9 cellular contexts compared by ENCODE assay signal in the genomic region with DNA sequence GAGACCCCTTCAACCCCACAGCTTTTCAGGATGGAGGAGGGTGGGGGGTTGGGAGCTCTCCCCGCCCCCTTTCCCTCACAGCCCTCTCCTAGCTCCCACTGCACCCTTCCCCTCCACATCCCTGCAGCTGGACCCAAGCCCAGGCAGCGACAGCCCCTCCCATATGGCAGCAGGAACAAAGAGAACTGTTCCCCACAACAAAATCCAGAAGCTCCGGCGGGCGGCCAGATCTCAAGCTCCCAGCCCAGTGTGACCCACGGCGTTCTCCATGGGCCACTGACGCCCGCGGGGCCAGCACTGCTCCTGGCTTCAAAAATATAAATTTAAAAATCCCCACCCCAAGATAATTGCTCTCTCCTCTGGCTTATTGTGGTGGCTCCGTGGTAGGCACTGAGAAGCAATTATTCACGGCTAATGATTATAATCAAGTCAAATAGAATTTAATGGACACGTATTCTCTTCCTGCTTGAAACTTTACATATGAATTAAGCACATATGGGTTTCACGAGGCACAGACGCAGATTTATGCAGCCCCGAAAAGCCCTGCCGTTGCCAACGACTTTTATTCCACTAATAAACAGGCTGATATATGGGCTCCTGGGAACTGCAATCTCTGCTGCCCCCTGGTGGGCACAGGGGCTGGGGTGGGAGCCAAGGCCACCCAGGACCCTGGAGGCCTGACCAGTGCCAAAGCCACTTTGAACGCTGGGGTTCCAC. TPM values are rescaled to one million over a fixed set of nuclear protein-coding genes. Genes with fewer than 3 reads are reported as not detected.
A peak's percentile ranks its signal among the peaks of the same experiment; 100 is the strongest.
DNase-seq lines count a peak whose midpoint lies in the region; ATAC-seq and TF ChIP-seq lines count a peak whose summit lies in the region.
"Had no signal": no experiment of that assay in that cellular context is flagged by ENCODE, and none has a peak within 500 bp of the region (broad histone marks: within the 10 kb centered on the region; RNA-seq: fewer than 3 reads in every experiment).

No MANE protein-coding gene starts in this region.

- 45 to 53% methylated on average over 4 to 19 of the region's 19 CpGs for WGBS in transverse colon (ENCODE audit: low coverage in 1 of 2), 2 donors

- H3K27me3 ChIP-seq in MM.1S (replicated peaks; ENCODE audit: insufficient read depth, low read length), result no peaks in the 10 kb centered on the region
- no peaks in the 10 kb centered on the region for H3K27me3 ChIP-seq in SU-DHL-6 (ENCODE audit: low read length)
- H3K27me3 ChIP-seq in transverse colon, result no peaks in the 10 kb centered on the region

- H3K79me2 ChIP-seq in MM.1S (ENCODE audit: low read length) (no peaks in the 10 kb centered on the region), SU-DHL-6 (ENCODE audit: insufficient read depth, low read length) (no peaks in the 10 kb centered on the region; the same call in 1 of the 2 replicates)

- no peak for TF ChIP-seq EP300 in transverse colon (IDR thresholded peaks at IDR 0.05; ENCODE audit: low read depth)

- H3K4me3 ChIP-seq in MM.1S (ENCODE audit: low read length), result no peak overlapping the region
- H3K4me3 ChIP-seq in SU-DHL-6 (ENCODE audit: insufficient read depth, low read length, poor library complexity, severe bottlenecking), result no peak overlapping the region
- H3K4me3 ChIP-seq in transverse colon, result peak overlapping the region in 1 of 4 donors; percentile 3

- H3K9ac ChIP-seq in MM.1S (ENCODE audit: low read length) (no peak overlapping the region), SU-DHL-6 (ENCODE audit: low read length) (no peak overlapping the region)

- in situ Hi-C loops in transverse colon (cut with MboI; ENCODE audit: low pct_ligation_motif_present in 1 of 4, low pct_unique_long_range_greater_than_20kb in 1 of 4, low sequenced_read_pairs in 3 of 4), result loop anchor here in 3 of 4 donors (10.0 kb wide), 2 partner anchors 144 to 154 kb away; no protein-coding TSS in a partner anchor

- ATAC-seq in activated naive CD8-positive, alpha-beta T cell treated with anti-CD3 and anti-CD28 coated beads, Interleukin-2, amount 10 ng/mL, durations not matched to agents 7 days and 5 days (ENCODE audit: low read depth), result peak; percentile 46
- ATAC-seq in Right ventricle myocardium inferior (peak; percentile 76), HG03439 (IDR thresholded peaks at IDR 0.05; ENCODE audit: unreplicated experiment) (no peak)

- H3K27ac ChIP-seq in MM.1S (ENCODE audit: low read length), result no peak overlapping the region
- no peak overlapping the region for H3K27ac ChIP-seq in SU-DHL-6 (ENCODE audit: low read depth, low read length)
- H3K27ac ChIP-seq in transverse colon, result peak overlapping the region in 3 of 4 donors; percentile 64 to 73 (median 66)

- no peaks in the 10 kb centered on the region for H3K36me3 Mint-ChIP-seq in activated naive CD8-positive, alpha-beta T cell treated with anti-CD3 and anti-CD28 coated beads, Interleukin-2, amount 10 ng/mL, durations not matched to agents 7 days and 5 days
- H3K36me3 Mint-ChIP-seq: activated naive CD4-positive, alpha-beta T cell treated with anti-CD3 and anti-CD28 coated beads, Interleukin-2, amount 50 U/mL, for 24 hours had no signal

- H3K4me1 ChIP-seq in MM.1S (ENCODE audit: low read length), result no peaks in the 10 kb centered on the region
- H3K4me1 ChIP-seq in transverse colon, result peaks cover 4 to 23% (median 10%) of the 10 kb centered on the region in 4 donors

- H4K20me1 ChIP-seq in MM.1S (ENCODE audit: insufficient read depth, low read length), result no peaks in the 10 kb centered on the region
- H4K20me1 ChIP-seq in SU-DHL-6 (ENCODE audit: low read depth, low read length), result no peaks in the 10 kb centered on the region; the same call in 1 of the 2 replicates

- peak; percentile 85 for TF ChIP-seq CTCF in MM.1S (IDR thresholded peaks at IDR 0.05; ENCODE audit: low read length)
- peak; percentile 93 for TF ChIP-seq CTCF in SU-DHL-6 (IDR thresholded peaks at IDR 0.05; ENCODE audit: insufficient read depth, low read length, poor library complexity, severe bottlenecking)
- TF ChIP-seq CTCF in transverse colon (IDR thresholded peaks at IDR 0.05), result peak; percentile 87 to 95 (median 91)

- H3F3A ChIP-seq in MM.1S (ENCODE audit: insufficient read depth, low read length) (no peaks in the 10 kb centered on the region), SU-DHL-6 (ENCODE audit: insufficient read depth) (no peaks in the 10 kb centered on the region)

- H3K27ac Mint-ChIP-seq in activated naive CD8-positive, alpha-beta T cell treated with anti-CD3 and anti-CD28 coated beads, Interleukin-2, amount 10 ng/mL, durations not matched to agents 7 days and 5 days, result no peak overlapping the region
- H3K27ac Mint-ChIP-seq: activated naive CD4-positive, alpha-beta T cell treated with anti-CD3 and anti-CD28 coated beads, Interleukin-2, amount 50 U/mL, for 24 hours had no signal

- no peak for TF ChIP-seq POLR2A in transverse colon (IDR thresholded peaks at IDR 0.05)

- no peaks in the 10 kb centered on the region for H3K27me3 Mint-ChIP-seq in activated naive CD8-positive, alpha-beta T cell treated with anti-CD3 and anti-CD28 coated beads, Interleukin-2, amount 10 ng/mL, durations not matched to agents 7 days and 5 days
- H3K27me3 Mint-ChIP-seq: activated naive CD4-positive, alpha-beta T cell treated with anti-CD3 and anti-CD28 coated beads, Interleukin-2, amount 50 U/mL, for 24 hours had no signal

- H3K9me2 ChIP-seq in MM.1S (replicated peaks; ENCODE audit: insufficient read depth, low read length), result no peaks in the 10 kb centered on the region
- no peaks in the 10 kb centered on the region for H3K9me2 ChIP-seq in SU-DHL-6 (replicated peaks; ENCODE audit: insufficient read depth, low read length)

- intact Hi-C loops in Right ventricle myocardium inferior (cut with DNase I) (loop anchor here (1.0 kb wide), 1 partner anchor 148 kb away; no protein-coding TSS in a partner anchor), posterior cingulate gyrus (cut with DNase I) (loop anchor here (1.0 to 5.0 kb wide), 4 partner anchors 46 to 310 kb away; partner anchors contain the start of gene MARK2), transverse colon (cut with DNase I; ENCODE audit: low total_unique reads) (loop anchor here (2.0 to 5.0 kb wide), 4 partner anchors 51 to 311 kb away; partner anchors contain the start of genes FLRT1 and MARK2)

- H3K4me2 ChIP-seq in MM.1S (ENCODE audit: low read depth, low read length), result no peak overlapping the region
- H3K4me2 ChIP-seq in SU-DHL-6 (ENCODE audit: low read depth, low read length, poor library complexity, severe bottlenecking), result no peak overlapping the region

- H3K4me1 Mint-ChIP-seq in activated naive CD8-positive, alpha-beta T cell treated with anti-CD3 and anti-CD28 coated beads, Interleukin-2, amount 10 ng/mL, durations not matched to agents 7 days and 5 days, result peaks cover 10% of the 10 kb centered on the region

- no peak overlapping the region for H3K4me3 Mint-ChIP-seq in activated naive CD8-positive, alpha-beta T cell treated with anti-CD3 and anti-CD28 coated beads, Interleukin-2, amount 10 ng/mL, durations not matched to agents 7 days and 5 days
- H3K4me3 Mint-ChIP-seq: activated naive CD4-positive, alpha-beta T cell treated with anti-CD3 and anti-CD28 coated beads, Interleukin-2, amount 50 U/mL, for 24 hours had no signal

- H3K36me3 ChIP-seq in MM.1S (replicated peaks; ENCODE audit: insufficient read depth, low read length), result no peaks in the 10 kb centered on the region
- no peaks in the 10 kb centered on the region for H3K36me3 ChIP-seq in SU-DHL-6 (ENCODE audit: low read length)
- no peaks in the 10 kb centered on the region for H3K36me3 ChIP-seq in transverse colon

- DNase-seq in DMS53 treated with DMSO at 0.1 percent for 48 hours (lab: John Stamatoyannopoulos, UW; ENCODE audit: unreplicated experiment), result peak; percentile 6
- DNase-seq in MM.1S, result peak; percentile 56
- DNase-seq in activated naive CD8-positive, alpha-beta T cell treated with anti-CD3 and anti-CD28 coated beads, Interleukin-2, amount 10 ng/mL, durations not matched to agents 7 days and 5 days, result peak; percentile 83
- DNase-seq in Right ventricle myocardium inferior (ENCODE audit: missing footprints), result peak; percentile 89
- DNase-seq in posterior cingulate gyrus, result peak; percentile 80 to 98 (median 92)
- peak; percentile 72 for DNase-seq in transverse colon

- H3K9me3 Mint-ChIP-seq in activated naive CD8-positive, alpha-beta T cell treated with anti-CD3 and anti-CD28 coated beads, Interleukin-2, amount 10 ng/mL, durations not matched to agents 7 days and 5 days, result no peaks in the 10 kb centered on the region
- H3K9me3 Mint-ChIP-seq: activated naive CD4-positive, alpha-beta T cell treated with anti-CD3 and anti-CD28 coated beads, Interleukin-2, amount 50 U/mL, for 24 hours had no signal

- H2AFZ ChIP-seq in MM.1S (ENCODE audit: low read length), result no peak overlapping the region
- no peak overlapping the region for H2AFZ ChIP-seq in SU-DHL-6 (ENCODE audit: low read depth, low read length, severe bottlenecking)

- no peaks in the 10 kb centered on the region for H3K9me3 ChIP-seq in MM.1S (replicated peaks; ENCODE audit: insufficient read depth, low read length)
- no peaks in the 10 kb centered on the region for H3K9me3 ChIP-seq in SU-DHL-6 (ENCODE audit: insufficient read depth, low read length)
- H3K9me3 ChIP-seq in transverse colon, result no peaks in the 10 kb centered on the region

- POLR2A ChIA-PET in activated naive CD8-positive, alpha-beta T cell treated with anti-CD3 and anti-CD28 coated beads, Interleukin-2, amount 10 ng/mL, durations not matched to agents 7 days and 5 days (lab: Charles Lee), result interaction anchor here (1.9 kb wide), 1 partner anchor 148 kb away, joined by 8 read pairs; no protein-coding TSS in a partner anchor

RNA-seq across cellular contexts. Expression of gene MACROD1, which starts 17.6 kb away (rescaled TPM):
- total RNA-seq in activated naive CD8-positive, alpha-beta T cell treated with anti-CD3 and anti-CD28 coated beads, Interleukin-2, amount 10 ng/mL, durations not matched to agents 7 days and 5 days, result 10 to 100 TPM; 13.5 to 16.1 TPM
- total RNA-seq in Right ventricle myocardium inferior (119 TPM), transverse colon (10 to 100 TPM; 42.9 to 50.7 (median 50.1) TPM)

RNA-seq across cellular contexts. Expression of gene STIP1, which starts 37.6 kb away (rescaled TPM):
- total RNA-seq in activated naive CD8-positive, alpha-beta T cell treated with anti-CD3 and anti-CD28 coated beads, Interleukin-2, amount 10 ng/mL, durations not matched to agents 7 days and 5 days, result 100 to 1,000 TPM; 218 to 219 TPM
- total RNA-seq in Right ventricle myocardium inferior (124 TPM), transverse colon (100 to 1,000 TPM in 1 of 4 donors, 10 to 100 TPM in 3; 45.3 to 181 (median 65.9) TPM)

RNA-seq across cellular contexts. Expression of gene FERMT3, which starts 58.2 kb away (rescaled TPM):
- total RNA-seq in activated naive CD8-positive, alpha-beta T cell treated with anti-CD3 and anti-CD28 coated beads, Interleukin-2, amount 10 ng/mL, durations not matched to agents 7 days and 5 days, result 100 to 1,000 TPM; 219 to 231 TPM
- total RNA-seq in Right ventricle myocardium inferior (9.6 TPM), transverse colon (10 to 100 TPM; 14.6 to 63.3 (median 28.6) TPM)

Comparison
In these comparisons a context has a peak if more than half of its experiments do, and no peak if none do; other contexts are left out.
1. DNase-seq: peak in every context shown above with its lines; median percentile 92 in posterior cingulate gyrus; 89 in Right ventricle myocardium inferior; 83 in activated naive CD8-positive, alpha-beta T cell treated with anti-CD3 and anti-CD28 coated beads, Interleukin-2, amount 10 ng/mL, durations not matched to agents 7 days and 5 days; 72 in transverse colon; 56 in MM.1S; 6 in DMS53 treated with DMSO at 0.1 percent for 48 hours.
2. H3K27ac ChIP-seq: peak in transverse colon (3 of 4); none in MM.1S (single experiment) and SU-DHL-6 (single experiment).
3. Peak in every context shown above with its lines, with median percentiles within 50 percentile points of each other: CTCF ChIP-seq.